8 cellular contexts compared by ENCODE assay signal in genomic region chr3:4898454-4899313, GRCh38.
DNase-seq lines count a peak whose midpoint lies in the region; ATAC-seq lines count a peak whose summit lies in the region.

No MANE protein-coding gene starts in this region.

- peak overlapping the region; percentile 34 for H3K4me3 Mint-ChIP-seq in activated T-helper 17 cell treated with anti-CD3 and anti-CD28 coated beads, Interleukin-2, amount 50 U/mL, for 72 hours

- H3K4me1 Mint-ChIP-seq in activated T-helper 17 cell treated with anti-CD3 and anti-CD28 coated beads, Interleukin-2, amount 50 U/mL, for 72 hours: peaks cover 28% of the 10 kb centered on the region

- H3K27ac Mint-ChIP-seq in activated T-helper 17 cell treated with anti-CD3 and anti-CD28 coated beads, Interleukin-2, amount 50 U/mL, for 72 hours: peak overlapping the region; percentile 74

- H3K36me3 Mint-ChIP-seq in activated T-helper 17 cell treated with anti-CD3 and anti-CD28 coated beads, Interleukin-2, amount 50 U/mL, for 72 hours (ENCODE audit: low read depth): no peaks in the 10 kb centered on the region

- peaks cover 3% of the 10 kb centered on the region for H3K9me3 Mint-ChIP-seq in activated T-helper 17 cell treated with anti-CD3 and anti-CD28 coated beads, Interleukin-2, amount 50 U/mL, for 72 hours

- no peaks in the 10 kb centered on the region for H3K27me3 Mint-ChIP-seq in activated T-helper 17 cell treated with anti-CD3 and anti-CD28 coated beads, Interleukin-2, amount 50 U/mL, for 72 hours

- DNase-seq in AG08395 (ENCODE audit: low spot score): peak; percentile 21
- DNase-seq in sciatic nerve (ENCODE audit: low spot score): no peak
- no peak for DNase-seq in NCI-H2196 treated with DMSO at 0.1 percent for 48 hours (lab: John Stamatoyannopoulos, UW; ENCODE audit: unreplicated experiment)
- no peak for DNase-seq in OCI-M2 (lab: John Stamatoyannopoulos, UW; ENCODE audit: unreplicated experiment)
- DNase-seq in AG08396 (ENCODE audit: low spot score): no peak

- intact Hi-C loops in sciatic nerve (cut with DNase I): no loop called here

- ATAC-seq in GM19043 (IDR thresholded peaks at IDR 0.05; ENCODE audit: low read depth, unreplicated experiment): peak; percentile 98
- peak; percentile 97 for ATAC-seq in HG03103 (IDR thresholded peaks at IDR 0.05; ENCODE audit: low read depth, unreplicated experiment)
- peak; percentile 88 for ATAC-seq in activated T-helper 17 cell treated with anti-CD3 and anti-CD28 coated beads, Interleukin-2, amount 50 U/mL, for 72 hours (replicated peaks)
- peak; percentile 53 for ATAC-seq in sciatic nerve
